Comparison of ENCODE assay signal across 11 cellular contexts in the genomic region with DNA sequence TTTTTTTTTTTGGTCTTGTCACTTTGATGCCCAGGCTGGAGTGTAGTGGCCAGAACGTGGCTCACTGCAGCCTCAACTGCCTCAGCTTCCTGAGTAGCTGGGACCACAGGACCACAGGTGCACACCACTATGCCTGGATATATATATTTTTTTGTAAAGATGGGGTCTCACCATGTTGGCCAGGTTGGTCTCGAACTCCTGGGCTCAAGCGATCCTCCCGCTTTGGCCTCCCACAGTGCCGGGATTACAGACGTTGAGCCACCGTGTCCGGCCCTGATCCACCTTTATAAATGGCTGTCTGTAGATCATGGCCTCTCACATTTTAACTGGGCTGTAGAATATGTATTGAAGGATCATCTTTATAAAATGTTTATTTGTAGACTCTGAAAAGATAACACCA. TPM values are rescaled to one million over a fixed set of nuclear protein-coding genes. Genes with fewer than 3 reads are reported as not detected.
DNase-seq lines count a peak whose midpoint lies in the region; ATAC-seq lines count a peak whose summit lies in the region.
"Had no signal": no experiment of that assay in that cellular context is flagged by ENCODE, and none has a peak within 500 bp of the region (broad histone marks: within the 10 kb centered on the region; RNA-seq: fewer than 3 reads in every experiment).

No MANE protein-coding gene starts in this region.

- peaks cover 36% of the 10 kb centered on the region for H3K4me1 Mint-ChIP-seq in activated naive CD4-positive, alpha-beta T cell treated with anti-CD3 and anti-CD28 coated beads, Interleukin-2, amount 10 ng/mL, durations not matched to agents 7 days and 5 days
- peaks cover 33% of the 10 kb centered on the region for H3K4me1 Mint-ChIP-seq in activated CD8-positive, alpha-beta T cell treated with anti-CD3 and anti-CD28 coated beads, Interleukin-2, amount 10 ng/mL, durations not matched to agents 7 days and 5 days (ENCODE audit: low read depth)
- peaks cover 28% of the 10 kb centered on the region for H3K4me1 Mint-ChIP-seq in stimulated activated naive CD8-positive, alpha-beta T cell treated with anti-CD3 and anti-CD28 coated beads, Interleukin-15, amount 100 ng/mL, for 72 hours

- H3K4me3 Mint-ChIP-seq in activated naive CD4-positive, alpha-beta T cell treated with anti-CD3 and anti-CD28 coated beads, Interleukin-2, amount 10 ng/mL, durations not matched to agents 7 days and 5 days = peak overlapping the region; percentile 74
- peak overlapping the region; percentile 78 for H3K4me3 Mint-ChIP-seq in activated CD8-positive, alpha-beta T cell treated with anti-CD3 and anti-CD28 coated beads, Interleukin-2, amount 10 ng/mL, durations not matched to agents 7 days and 5 days
- H3K4me3 Mint-ChIP-seq in stimulated activated naive CD8-positive, alpha-beta T cell treated with anti-CD3 and anti-CD28 coated beads, Interleukin-15, amount 100 ng/mL, for 72 hours = peak overlapping the region; percentile 63 to 65

- DNase-seq in activated naive CD4-positive, alpha-beta T cell treated with anti-CD3 and anti-CD28 coated beads, Interleukin-2, amount 10 ng/mL, durations not matched to agents 7 days and 5 days = no peak
- DNase-seq in activated naive CD4-positive, alpha-beta T cell treated with Interleukin-2 at 50 U/mL for 16 hours = no peak
- DNase-seq in activated CD8-positive, alpha-beta T cell treated with anti-CD3 and anti-CD28 coated beads, Interleukin-2, amount 10 ng/mL, durations not matched to agents 7 days and 5 days = no peak
- DNase-seq in stimulated activated naive CD8-positive, alpha-beta T cell treated with anti-CD3 and anti-CD28 coated beads, Interleukin-15, amount 100 ng/mL, for 72 hours = no peak
- DNase-seq in NOMO-1 treated with DMSO at 0.1 percent for 48 hours (lab: John Stamatoyannopoulos, UW; ENCODE audit: unreplicated experiment) = no peak
- DNase-seq in cerebellum (ENCODE audit: low spot score) = no peak
- no peak for DNase-seq in inferior parietal cortex (ENCODE audit: extremely low spot score)
- DNase-seq: NCI-H146; NK-92 treated with Interleukin-12 subunit alpha and Interleukin-12 subunit beta, amount 100 ng/mL, for 24 hours; tibial artery had no signal

- ATAC-seq in activated CD8-positive, alpha-beta T cell treated with anti-CD3 and anti-CD28 coated beads, Interleukin-2, amount 10 ng/mL, durations not matched to agents 7 days and 5 days = no peak
- no peak for ATAC-seq in stimulated activated naive CD8-positive, alpha-beta T cell treated with anti-CD3 and anti-CD28 coated beads, Interleukin-15, amount 100 ng/mL, for 72 hours

- POLR2A ChIA-PET in activated CD8-positive, alpha-beta T cell treated with anti-CD3 and anti-CD28 coated beads, Interleukin-2, amount 10 ng/mL, durations not matched to agents 7 days and 5 days (lab: Charles Lee) = interaction anchor here (3.7 kb wide), 1 partner anchor 107 kb away, joined by 21 read pairs; a partner anchor contains a TSS

- no peaks in the 10 kb centered on the region for H3K9me3 ChIP-seq in iPS-18c (ENCODE audit: control insufficient read depth, insufficient read depth, low read length)
- H3K9me3 ChIP-seq: tibial artery had no signal

- CTCF ChIA-PET in activated naive CD4-positive, alpha-beta T cell treated with anti-CD3 and anti-CD28 coated beads, Interleukin-2, amount 10 ng/mL, durations not matched to agents 7 days and 5 days (lab: Charles Lee) = no interaction called here
- CTCF ChIA-PET in activated CD8-positive, alpha-beta T cell treated with anti-CD3 and anti-CD28 coated beads, Interleukin-2, amount 10 ng/mL, durations not matched to agents 7 days and 5 days (lab: Charles Lee) = interaction anchor here (0.8 kb wide), 1 partner anchor 13 kb away, joined by 3 read pairs; no protein-coding TSS in a partner anchor

- H3K9me3 Mint-ChIP-seq in activated naive CD4-positive, alpha-beta T cell treated with anti-CD3 and anti-CD28 coated beads, Interleukin-2, amount 10 ng/mL, durations not matched to agents 7 days and 5 days = no peaks in the 10 kb centered on the region
- no peaks in the 10 kb centered on the region for H3K9me3 Mint-ChIP-seq in activated CD8-positive, alpha-beta T cell treated with anti-CD3 and anti-CD28 coated beads, Interleukin-2, amount 10 ng/mL, durations not matched to agents 7 days and 5 days (ENCODE audit: insufficient read depth)
- H3K9me3 Mint-ChIP-seq in stimulated activated naive CD8-positive, alpha-beta T cell treated with anti-CD3 and anti-CD28 coated beads, Interleukin-15, amount 100 ng/mL, for 72 hours = no peaks in the 10 kb centered on the region

- H3K27ac Mint-ChIP-seq in activated naive CD4-positive, alpha-beta T cell treated with anti-CD3 and anti-CD28 coated beads, Interleukin-2, amount 10 ng/mL, durations not matched to agents 7 days and 5 days = peak overlapping the region; percentile 67
- H3K27ac Mint-ChIP-seq in activated CD8-positive, alpha-beta T cell treated with anti-CD3 and anti-CD28 coated beads, Interleukin-2, amount 10 ng/mL, durations not matched to agents 7 days and 5 days = no peak overlapping the region
- H3K27ac Mint-ChIP-seq in stimulated activated naive CD8-positive, alpha-beta T cell treated with anti-CD3 and anti-CD28 coated beads, Interleukin-15, amount 100 ng/mL, for 72 hours = peak overlapping the region; percentile 70 to 82

- peaks cover 29% of the 10 kb centered on the region for H3K36me3 Mint-ChIP-seq in activated naive CD4-positive, alpha-beta T cell treated with anti-CD3 and anti-CD28 coated beads, Interleukin-2, amount 10 ng/mL, durations not matched to agents 7 days and 5 days
- peaks cover 35% of the 10 kb centered on the region for H3K36me3 Mint-ChIP-seq in activated CD8-positive, alpha-beta T cell treated with anti-CD3 and anti-CD28 coated beads, Interleukin-2, amount 10 ng/mL, durations not matched to agents 7 days and 5 days (ENCODE audit: low read depth)

- H3K27me3 Mint-ChIP-seq in activated naive CD4-positive, alpha-beta T cell treated with anti-CD3 and anti-CD28 coated beads, Interleukin-2, amount 10 ng/mL, durations not matched to agents 7 days and 5 days = no peaks in the 10 kb centered on the region
- no peaks in the 10 kb centered on the region for H3K27me3 Mint-ChIP-seq in activated CD8-positive, alpha-beta T cell treated with anti-CD3 and anti-CD28 coated beads, Interleukin-2, amount 10 ng/mL, durations not matched to agents 7 days and 5 days (ENCODE audit: low read depth)
- H3K27me3 Mint-ChIP-seq in stimulated activated naive CD8-positive, alpha-beta T cell treated with anti-CD3 and anti-CD28 coated beads, Interleukin-15, amount 100 ng/mL, for 72 hours = no peaks in the 10 kb centered on the region

- H3K4me3 ChIP-seq in iPS-18c (ENCODE audit: insufficient read depth, low read depth, low read length) = peak overlapping the region; percentile 80; the same call in 1 of the 2 replicates

RNA-seq across cellular contexts. Expression of a gene that starts 1.9 kb away (rescaled TPM):
- total RNA-seq in activated CD8-positive, alpha-beta T cell treated with anti-CD3 and anti-CD28 coated beads, Interleukin-2, amount 10 ng/mL, durations not matched to agents 7 days and 5 days = 100 to 1,000 TPM in 1 of 2 experiments, 10 to 100 TPM in 1; 91.6 to 100 TPM
- 50.4 TPM for total RNA-seq in cerebellum
